Comparison of ENCODE assay signal across 15 cellular contexts in genomic region chr15:78949461-78949860, GRCh38.
"Had no signal": no experiment of that assay in that cellular context is flagged by ENCODE, and none has a peak within 500 bp of the region (broad histone marks: within the 10 kb centered on the region; RNA-seq: fewer than 3 reads in every experiment).

No MANE protein-coding gene starts in this region.

- H3K27ac ChIP-seq: psoas muscle, sigmoid colon, upper lobe of right lung had no signal

- H3K4me1 ChIP-seq: psoas muscle had no signal

- ATAC-seq: activated CD8-positive, alpha-beta memory T cell treated with anti-CD3 and anti-CD28 coated beads, Interleukin-2, amount 10 ng/mL, durations not matched to agents 7 days and 5 days; effector memory CD8-positive, alpha-beta T cell; left cardiac atrium; naive thymus-derived CD8-positive, alpha-beta T cell; stimulated activated naive B cell treated with anti-CD40 and anti-IgM and Interleukin-4, amounts not matched to agents 10 μg/mL and 1 μg/mL and 100 μg/mL, for 72 hours; upper lobe of right lung had no signal

- H3K9me3 ChIP-seq: mucosa of descending colon, psoas muscle, sigmoid colon, upper lobe of right lung had no signal

- H3K4me3 ChIP-seq: mucosa of descending colon, psoas muscle, sigmoid colon, upper lobe of right lung had no signal

- H3K27me3 ChIP-seq: sigmoid colon, upper lobe of right lung had no signal

- H3K36me3 ChIP-seq: sigmoid colon, upper lobe of right lung had no signal

- DNase-seq: activated CD4-positive, alpha-beta T cell treated with anti-CD3 and anti-CD28 coated beads, Interleukin-2, amount 50 U/mL, for 48 hours; activated CD8-positive, alpha-beta memory T cell treated with anti-CD3 and anti-CD28 coated beads, Interleukin-2, amount 10 ng/mL, durations not matched to agents 7 days and 5 days; activated effector memory CD4-positive, alpha-beta T cell treated with Interleukin-2 at 50 U/mL for 16 hours; activated T-cell treated with anti-CD3 and anti-CD28 coated beads, Interleukin-2, amount 50 U/mL, for 24 hours; effector memory CD8-positive, alpha-beta T cell; left cardiac atrium; mucosa of descending colon; naive thymus-derived CD8-positive, alpha-beta T cell; nucleus accumbens; psoas muscle; sigmoid colon; stimulated activated CD4-positive, alpha-beta T cell treated with anti-CD3 and anti-CD28 coated beads, Interleukin-2, amount 100 ng/mL, for 24 hours; stimulated activated naive B cell treated with anti-CD40 and anti-IgM and Interleukin-4, amounts not matched to agents 10 μg/mL and 1 μg/mL and 100 μg/mL, for 72 hours; substantia nigra; upper lobe of right lung had no signal
